26 cellular contexts compared by ENCODE assay signal in genomic region chr12:52076811-52077210, GRCh38. TPM values are rescaled to one million over a fixed set of nuclear protein-coding genes. Genes with fewer than 3 reads are reported as not detected.
DNase-seq lines count a peak whose midpoint lies in the region; ATAC-seq and TF ChIP-seq lines count a peak whose summit lies in the region.
"Had no signal": no experiment of that assay in that cellular context is flagged by ENCODE, and none has a peak within 500 bp of the region (broad histone marks: within the 10 kb centered on the region; RNA-seq: fewer than 3 reads in every experiment).

No MANE protein-coding gene starts in this region.

- no peak overlapping the region for H4K8ac ChIP-seq in neuronal stem cell (ENCODE audit: low read depth, low read length)

- H2BK15ac ChIP-seq in neuronal stem cell (ENCODE audit: low read length), result no peak overlapping the region

- no peak overlapping the region for H2BK12ac ChIP-seq in neuronal stem cell (ENCODE audit: low read length)

- H3K4me1 ChIP-seq in neuronal stem cell (ENCODE audit: control insufficient read depth in 2 of 2, insufficient read depth in 1 of 2, low read depth in 1 of 2, low read length in 2 of 2) (peaks cover 5 to 8% of the 10 kb centered on the region in 2 donors), upper lobe of right lung (peaks cover 11% of the 10 kb centered on the region)

- H3K27me3 ChIP-seq in neuronal stem cell (ENCODE audit: control insufficient read depth in 3 of 3, insufficient read depth in 3 of 3, low read depth in 1 of 3, low read length in 3 of 3) (no peaks in the 10 kb centered on the region), upper lobe of right lung (no peaks in the 10 kb centered on the region)
- H3K27me3 ChIP-seq: BE2C; BLaER1 treated with 17β-estradiol and CSF1 and Interleukin-3, amounts not matched to agents 10 nM and 100 nM had no signal

- H2AK5ac ChIP-seq in neuronal stem cell (ENCODE audit: low read depth, low read length), result no peak overlapping the region

- H3K79me1 ChIP-seq in neuronal stem cell (ENCODE audit: low read depth, low read length), result peaks cover 6% of the 10 kb centered on the region

- intact Hi-C loops in natural killer cell (cut with micrococcal nuclease), result no loop called here
- intact Hi-C loops in upper lobe of right lung (cut with DNase I), result no loop called here
- intact Hi-C loops in activated T-helper 2 cell treated with anti-CD3 and anti-CD28 coated beads, Interferon-gamma antibody, Interleukin-2, Interleukin-4, amounts not matched to agents 10 μg/mL and 5 μg/mL and 100 μg/mL, durations not matched to agents 14 hours and 24 hours and 36 hours (cut with micrococcal nuclease), result no loop called here

- H3K4ac ChIP-seq in neuronal stem cell (ENCODE audit: low read length), result no peak overlapping the region

- peaks cover 36 to 74% of the 10 kb centered on the region in 2 donors for H3K36me3 ChIP-seq in neuronal stem cell (replicated peaks in 1 of 2; ENCODE audit: control insufficient read depth in 2 of 2, insufficient read depth in 2 of 2, low read length in 2 of 2)
- peaks cover 47% of the 10 kb centered on the region for H3K36me3 ChIP-seq in upper lobe of right lung

- no peak overlapping the region for H2AFZ ChIP-seq in neuronal stem cell (ENCODE audit: low read length)
- H2AFZ ChIP-seq: GM23338 had no signal

- H3K4me3 ChIP-seq in neuronal stem cell (ENCODE audit: low read length in 2 of 2) (no peak overlapping the region), upper lobe of right lung (no peak overlapping the region), foreskin fibroblast (ENCODE audit: low read depth in 1 of 2, low read length in 2 of 2) (no peak overlapping the region)
- H3K4me3 ChIP-seq: A549; BLaER1 treated with 17β-estradiol and CSF1 and Interleukin-3, amounts not matched to agents 10 nM and 100 nM; GM12878; GM23338 had no signal

- H3K27me3 Mint-ChIP-seq in natural killer cell treated with Interleukin-12 subunit alpha and Interleukin-12 subunit beta and Interleukin-15 and Interleukin-18, amount 100 ng/mL, for 72 hours, result no peaks in the 10 kb centered on the region
- no peaks in the 10 kb centered on the region for H3K27me3 Mint-ChIP-seq in natural killer cell (ENCODE audit: low read depth in 2 of 2)
- H3K27me3 Mint-ChIP-seq in progenitor cell of endocrine pancreas, result no peaks in the 10 kb centered on the region
- H3K27me3 Mint-ChIP-seq in activated T-helper 2 cell treated with anti-CD3 and anti-CD28 coated beads, Interferon-gamma antibody, Interleukin-2, Interleukin-4, amounts not matched to agents 10 μg/mL and 5 μg/mL and 100 μg/mL, durations not matched to agents 14 hours and 24 hours and 36 hours (ENCODE audit: low read depth), result no peaks in the 10 kb centered on the region
- H3K27me3 Mint-ChIP-seq: CD4-positive, alpha-beta T cell; CD8-positive, alpha-beta memory T cell had no signal

- peaks cover 20 to 25% of the 10 kb centered on the region in 2 donors for H3K4me1 Mint-ChIP-seq in natural killer cell treated with Interleukin-12 subunit alpha and Interleukin-12 subunit beta and Interleukin-15 and Interleukin-18, amount 100 ng/mL, for 72 hours (ENCODE audit: low read depth in 2 of 2)
- H3K4me1 Mint-ChIP-seq in natural killer cell, result peaks cover 20 to 24% of the 10 kb centered on the region in 2 donors
- H3K4me1 Mint-ChIP-seq in progenitor cell of endocrine pancreas (ENCODE audit: low read depth), result peaks cover 3% of the 10 kb centered on the region
- H3K4me1 Mint-ChIP-seq in activated T-helper 2 cell treated with anti-CD3 and anti-CD28 coated beads, Interferon-gamma antibody, Interleukin-2, Interleukin-4, amounts not matched to agents 10 μg/mL and 5 μg/mL and 100 μg/mL, durations not matched to agents 14 hours and 24 hours and 36 hours (ENCODE audit: low read depth), result peaks cover 19% of the 10 kb centered on the region

- H3K27ac Mint-ChIP-seq in natural killer cell treated with Interleukin-12 subunit alpha and Interleukin-12 subunit beta and Interleukin-15 and Interleukin-18, amount 100 ng/mL, for 72 hours, result no peak overlapping the region
- no peak overlapping the region for H3K27ac Mint-ChIP-seq in natural killer cell
- H3K27ac Mint-ChIP-seq in progenitor cell of endocrine pancreas, result no peak overlapping the region
- H3K27ac Mint-ChIP-seq in activated T-helper 2 cell treated with anti-CD3 and anti-CD28 coated beads, Interferon-gamma antibody, Interleukin-2, Interleukin-4, amounts not matched to agents 10 μg/mL and 5 μg/mL and 100 μg/mL, durations not matched to agents 14 hours and 24 hours and 36 hours, result no peak overlapping the region
- H3K27ac Mint-ChIP-seq: CD4-positive, alpha-beta T cell; GM23338; H9 had no signal

- no peak overlapping the region for H3K4me2 ChIP-seq in neuronal stem cell (ENCODE audit: insufficient read depth, low read length, poor library complexity, severe bottlenecking)
- H3K4me2 ChIP-seq: A549, GM23338 had no signal

- no peak for ATAC-seq in natural killer cell treated with Interleukin-12 subunit alpha and Interleukin-12 subunit beta and Interleukin-15 and Interleukin-18, amount 100 ng/mL, for 72 hours
- ATAC-seq in natural killer cell, result no peak
- ATAC-seq in upper lobe of right lung, result no peak
- ATAC-seq: A549, GM12878, GM23338, HCT116 had no signal

- H3K9ac ChIP-seq in neuronal stem cell (ENCODE audit: low read depth, low read length, poor library complexity), result peak overlapping the region; percentile 55
- H3K9ac ChIP-seq: BLaER1 treated with 17β-estradiol and CSF1 and Interleukin-3, amounts not matched to agents 10 nM and 100 nM had no signal

- H3K4me3 Mint-ChIP-seq in natural killer cell treated with Interleukin-12 subunit alpha and Interleukin-12 subunit beta and Interleukin-15 and Interleukin-18, amount 100 ng/mL, for 72 hours, result no peak overlapping the region
- H3K4me3 Mint-ChIP-seq in natural killer cell (no peak overlapping the region), progenitor cell of endocrine pancreas (ENCODE audit: low read depth) (no peak overlapping the region)
- no peak overlapping the region for H3K4me3 Mint-ChIP-seq in activated T-helper 2 cell treated with anti-CD3 and anti-CD28 coated beads, Interferon-gamma antibody, Interleukin-2, Interleukin-4, amounts not matched to agents 10 μg/mL and 5 μg/mL and 100 μg/mL, durations not matched to agents 14 hours and 24 hours and 36 hours (ENCODE audit: low read depth)
- H3K4me3 Mint-ChIP-seq: CD14-positive monocyte; CD4-positive, alpha-beta T cell; CD8-positive, alpha-beta memory T cell; GM23338; H9 had no signal

- no peak overlapping the region for H2BK120ac ChIP-seq in neuronal stem cell (ENCODE audit: low read depth, low read length)

- H3K27ac ChIP-seq in neuronal stem cell (replicated peaks; ENCODE audit: low read length), result no peak overlapping the region
- no peak overlapping the region for H3K27ac ChIP-seq in upper lobe of right lung
- H3K27ac ChIP-seq: A549; BLaER1 treated with 17β-estradiol and CSF1 and Interleukin-3, amounts not matched to agents 10 nM and 100 nM had no signal

- no peak overlapping the region for H3K18ac ChIP-seq in neuronal stem cell (ENCODE audit: low read length)

- no peaks in the 10 kb centered on the region for H3K9me3 ChIP-seq in neuronal stem cell (replicated peaks in 1 of 2; ENCODE audit: control insufficient read depth in 2 of 2, insufficient read depth in 1 of 2, low read depth in 1 of 2, low read length in 2 of 2)
- no peaks in the 10 kb centered on the region for H3K9me3 ChIP-seq in upper lobe of right lung
- H3K9me3 ChIP-seq: A549; BE2C; BLaER1 treated with 17β-estradiol and CSF1 and Interleukin-3, amounts not matched to agents 10 nM and 100 nM had no signal

- H3K14ac ChIP-seq in neuronal stem cell (ENCODE audit: low read length), result no peak overlapping the region

- TF ChIP-seq CTCF in natural killer cell (IDR thresholded peaks at IDR 0.05), result no peak
- no peak for TF ChIP-seq CTCF in upper lobe of right lung (IDR thresholded peaks at IDR 0.05)
- TF ChIP-seq CTCF in progenitor cell of endocrine pancreas (IDR thresholded peaks at IDR 0.05; ENCODE audit: unreplicated experiment), result no peak
- no peak for TF ChIP-seq CTCF in foreskin fibroblast (IDR thresholded peaks at IDR 0.05; ENCODE audit: low read depth, low read length)

- DNase-seq in natural killer cell treated with Interleukin-12 subunit alpha and Interleukin-12 subunit beta and Interleukin-15 and Interleukin-18, amount 100 ng/mL, for 72 hours (ENCODE audit: low spot score), result peak; percentile 45
- DNase-seq in natural killer cell, result no peak
- peak; percentile 44 for DNase-seq in ecto neural progenitor cell (ENCODE audit: low spot score)
- no peak for DNase-seq in neuronal stem cell (ENCODE audit: low spot score)
- peak; percentile 53 for DNase-seq in upper lobe of right lung
- DNase-seq in progenitor cell of endocrine pancreas (ENCODE audit: low spot score, unreplicated experiment), result no peak
- no peak for DNase-seq in foreskin fibroblast
- DNase-seq in activated T-helper 2 cell treated with anti-CD3 and anti-CD28 coated beads, Interferon-gamma antibody, Interleukin-2, Interleukin-4, amounts not matched to agents 10 μg/mL and 5 μg/mL and 100 μg/mL, durations not matched to agents 14 hours and 24 hours and 36 hours (ENCODE audit: low spot score), result no peak
- DNase-seq: 8988T; ACHN; AML-193; BE2C; CD4-positive, alpha-beta T cell; CD8-positive, alpha-beta memory T cell; DMS 273 treated with DMSO at 0.1 percent for 48 hours; DMS79; EL; GDM1; H9 had no signal

- WGBS in neuronal stem cell (ENCODE audit: extremely low coverage in 2 of 2, insufficient read length in 2 of 2, insufficient replicate concordance in 1 of 2), 2 donors, result no CpG with 5 or more reads among the region's 16 CpGs

- H4K91ac ChIP-seq in neuronal stem cell (ENCODE audit: low read depth, low read length, poor library complexity), result no peak overlapping the region

- H3K9me3 Mint-ChIP-seq in natural killer cell treated with Interleukin-12 subunit alpha and Interleukin-12 subunit beta and Interleukin-15 and Interleukin-18, amount 100 ng/mL, for 72 hours, result no peaks in the 10 kb centered on the region
- H3K9me3 Mint-ChIP-seq in natural killer cell (no peaks in the 10 kb centered on the region), progenitor cell of endocrine pancreas (ENCODE audit: low read depth) (no peaks in the 10 kb centered on the region)
- no peaks in the 10 kb centered on the region for H3K9me3 Mint-ChIP-seq in activated T-helper 2 cell treated with anti-CD3 and anti-CD28 coated beads, Interferon-gamma antibody, Interleukin-2, Interleukin-4, amounts not matched to agents 10 μg/mL and 5 μg/mL and 100 μg/mL, durations not matched to agents 14 hours and 24 hours and 36 hours
- H3K9me3 Mint-ChIP-seq: CD14-positive monocyte; CD4-positive, alpha-beta T cell; CD8-positive, alpha-beta memory T cell; GM23338; H9 had no signal

- H3K23ac ChIP-seq in neuronal stem cell (ENCODE audit: low read depth, low read length, poor library complexity), result no peak overlapping the region

- H2BK5ac ChIP-seq in neuronal stem cell (ENCODE audit: low read length), result no peak overlapping the region

- H3K36me3 Mint-ChIP-seq in natural killer cell treated with Interleukin-12 subunit alpha and Interleukin-12 subunit beta and Interleukin-15 and Interleukin-18, amount 100 ng/mL, for 72 hours, result peaks cover 16% of the 10 kb centered on the region
- H3K36me3 Mint-ChIP-seq in natural killer cell (peaks cover 16% of the 10 kb centered on the region), progenitor cell of endocrine pancreas (ENCODE audit: insufficient read depth) (peaks cover 17% of the 10 kb centered on the region)
- H3K36me3 Mint-ChIP-seq in activated T-helper 2 cell treated with anti-CD3 and anti-CD28 coated beads, Interferon-gamma antibody, Interleukin-2, Interleukin-4, amounts not matched to agents 10 μg/mL and 5 μg/mL and 100 μg/mL, durations not matched to agents 14 hours and 24 hours and 36 hours (ENCODE audit: low read depth), result peaks cover 59% of the 10 kb centered on the region

RNA-seq across cellular contexts. Expression of gene SMIM41, which starts 2.7 kb away (rescaled TPM):
- not detected for total RNA-seq in natural killer cell treated with Interleukin-12 subunit alpha and Interleukin-12 subunit beta and Interleukin-15 and Interleukin-18, amount 100 ng/mL, for 72 hours
- not detected for total RNA-seq in natural killer cell
- 0.38 TPM for polyA plus RNA-seq in neuronal stem cell (2013, experiment 1 of 2)
- polyA plus RNA-seq in neuronal stem cell (2013, experiment 2 of 2), result 0.18 TPM
- 6.1 TPM for total RNA-seq in upper lobe of right lung
- total RNA-seq in progenitor cell of endocrine pancreas, result not detected in 2 replicates
- total RNA-seq in activated T-helper 2 cell treated with anti-CD3 and anti-CD28 coated beads, Interferon-gamma antibody, Interleukin-2, Interleukin-4, amounts not matched to agents 10 μg/mL and 5 μg/mL and 100 μg/mL, durations not matched to agents 14 hours and 24 hours and 36 hours, result 0.14 and 0.16 TPM in 2 replicates
- total RNA-seq: CD4-positive, alpha-beta T cell; CD8-positive, alpha-beta memory T cell; GM12878; H4; H9 had no signal
- polyA plus RNA-seq: A549; CD14-positive monocyte; CD8-positive, alpha-beta memory T cell; GM12878 had no signal

RNA-seq across cellular contexts. Expression of gene ATG101, which starts 7.0 kb away (rescaled TPM):
- total RNA-seq in natural killer cell treated with Interleukin-12 subunit alpha and Interleukin-12 subunit beta and Interleukin-15 and Interleukin-18, amount 100 ng/mL, for 72 hours, result 10 to 100 TPM; 43.1 to 55.1 TPM
- total RNA-seq in natural killer cell, result 10 to 100 TPM; 18.6 to 32.8 (median 23.3) TPM
- 16.4 TPM for polyA plus RNA-seq in neuronal stem cell (2013, experiment 1 of 2)
- polyA plus RNA-seq in neuronal stem cell (2013, experiment 2 of 2), result 15.2 TPM
- total RNA-seq in upper lobe of right lung, result 37.3 TPM
- 23.5 and 26.4 TPM in 2 replicates for total RNA-seq in progenitor cell of endocrine pancreas
- total RNA-seq in activated T-helper 2 cell treated with anti-CD3 and anti-CD28 coated beads, Interferon-gamma antibody, Interleukin-2, Interleukin-4, amounts not matched to agents 10 μg/mL and 5 μg/mL and 100 μg/mL, durations not matched to agents 14 hours and 24 hours and 36 hours, result 44.6 and 45.9 TPM in 2 replicates

RNA-seq across cellular contexts. Expression of gene NR4A1, which starts 25.6 kb away (rescaled TPM):
- total RNA-seq in natural killer cell treated with Interleukin-12 subunit alpha and Interleukin-12 subunit beta and Interleukin-15 and Interleukin-18, amount 100 ng/mL, for 72 hours, result 1 to 10 TPM; 3.0 to 4.0 TPM
- 100 to 1,000 TPM in 1 of 3 donors, 10 to 100 TPM in 2; 72.5 to 177 (median 96.7) TPM for total RNA-seq in natural killer cell
- 46.2 TPM for polyA plus RNA-seq in neuronal stem cell (2013, experiment 1 of 2)
- polyA plus RNA-seq in neuronal stem cell (2013, experiment 2 of 2), result 44.5 TPM
- total RNA-seq in upper lobe of right lung, result 67.0 TPM
- 21.7 and 22.8 TPM in 2 replicates for total RNA-seq in progenitor cell of endocrine pancreas
- 134 and 139 TPM in 2 replicates for total RNA-seq in activated T-helper 2 cell treated with anti-CD3 and anti-CD28 coated beads, Interferon-gamma antibody, Interleukin-2, Interleukin-4, amounts not matched to agents 10 μg/mL and 5 μg/mL and 100 μg/mL, durations not matched to agents 14 hours and 24 hours and 36 hours

Comparison
In these comparisons a context has a peak if more than half of its experiments do, and no peak if none do; other contexts are left out.
1. DNase-seq: peak in natural killer cell treated with Interleukin-12 subunit alpha and Interleukin-12 subunit beta and Interleukin-15 and Interleukin-18, amount 100 ng/mL, for 72 hours (single experiment), ecto neural progenitor cell (single experiment) and upper lobe of right lung (single experiment); none in natural killer cell (single experiment), neuronal stem cell (single experiment), progenitor cell of endocrine pancreas (single experiment), foreskin fibroblast (0 of 2) and activated T-helper 2 cell treated with anti-CD3 and anti-CD28 coated beads, Interferon-gamma antibody, Interleukin-2, Interleukin-4, amounts not matched to agents 10 μg/mL and 5 μg/mL and 100 μg/mL, durations not matched to agents 14 hours and 24 hours and 36 hours (single experiment).